Comparison of ENCODE assay signal across 1 cellular context in the genomic region with DNA sequence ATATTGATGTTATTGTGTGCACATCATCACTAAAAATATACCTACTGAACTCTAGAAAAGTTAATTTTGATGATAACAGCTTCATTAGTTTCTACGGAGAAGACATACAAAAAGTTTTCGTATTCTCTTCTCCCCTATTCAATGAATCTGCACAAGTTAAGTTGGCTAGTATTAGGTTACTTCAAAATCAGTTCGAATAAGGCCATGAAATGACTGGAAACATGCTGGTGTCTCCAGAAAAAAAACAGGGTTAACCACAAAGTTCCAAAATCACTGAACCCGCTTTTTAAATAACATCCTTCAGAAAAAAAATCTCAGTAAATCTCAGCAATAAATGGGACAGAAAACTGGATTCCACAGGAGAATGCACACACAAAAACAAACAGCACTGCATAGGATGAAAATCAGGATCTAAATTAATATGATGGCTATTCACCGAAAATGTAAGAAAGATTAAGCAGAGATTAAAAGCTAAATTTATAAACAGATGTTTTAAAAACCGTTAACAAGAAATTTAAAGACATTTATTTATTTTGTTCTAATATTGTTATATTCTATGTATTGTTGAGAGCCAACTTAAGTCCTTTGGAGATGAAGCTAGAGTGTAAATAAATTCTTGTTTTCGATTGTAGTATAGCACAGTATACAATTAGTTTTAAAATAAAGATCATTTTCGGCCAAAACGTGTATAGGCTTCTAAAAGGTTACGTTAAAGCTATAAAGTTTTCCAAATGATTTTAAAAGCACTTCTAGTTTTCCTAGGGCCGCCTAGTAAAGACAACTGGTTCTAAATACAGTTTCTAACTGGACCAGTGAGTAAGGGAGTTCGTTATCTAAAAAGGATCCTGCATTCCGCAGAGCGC.
TF ChIP-seq lines count a peak whose summit lies in the region.

No MANE protein-coding gene starts in this region.

TF ChIP-seq in WTC11, 78 proteins besides CTCF, POLR2A, EP300 and RAD21 (continued from another document):
- TF ChIP-seq, protein P1, sequence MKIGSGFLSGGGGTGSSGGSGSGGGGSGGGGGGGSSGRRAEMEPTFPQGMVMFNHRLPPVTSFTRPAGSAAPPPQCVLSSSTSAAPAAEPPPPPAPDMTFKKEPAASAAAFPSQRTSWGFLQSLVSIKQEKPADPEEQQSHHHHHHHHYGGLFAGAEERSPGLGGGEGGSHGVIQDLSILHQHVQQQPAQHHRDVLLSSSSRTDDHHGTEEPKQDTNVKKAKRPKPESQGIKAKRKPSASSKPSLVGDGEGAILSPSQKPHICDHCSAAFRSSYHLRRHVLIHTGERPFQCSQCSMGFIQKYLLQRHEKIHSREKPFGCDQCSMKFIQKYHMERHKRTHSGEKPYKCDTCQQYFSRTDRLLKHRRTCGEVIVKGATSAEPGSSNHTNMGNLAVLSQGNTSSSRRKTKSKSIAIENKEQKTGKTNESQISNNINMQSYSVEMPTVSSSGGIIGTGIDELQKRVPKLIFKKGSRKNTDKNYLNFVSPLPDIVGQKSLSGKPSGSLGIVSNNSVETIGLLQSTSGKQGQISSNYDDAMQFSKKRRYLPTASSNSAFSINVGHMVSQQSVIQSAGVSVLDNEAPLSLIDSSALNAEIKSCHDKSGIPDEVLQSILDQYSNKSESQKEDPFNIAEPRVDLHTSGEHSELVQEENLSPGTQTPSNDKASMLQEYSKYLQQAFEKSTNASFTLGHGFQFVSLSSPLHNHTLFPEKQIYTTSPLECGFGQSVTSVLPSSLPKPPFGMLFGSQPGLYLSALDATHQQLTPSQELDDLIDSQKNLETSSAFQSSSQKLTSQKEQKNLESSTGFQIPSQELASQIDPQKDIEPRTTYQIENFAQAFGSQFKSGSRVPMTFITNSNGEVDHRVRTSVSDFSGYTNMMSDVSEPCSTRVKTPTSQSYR (CRISPR knock-in tag; IDR thresholded peaks at IDR 0.05) = no peak
- TF ChIP-seq, protein P2, sequence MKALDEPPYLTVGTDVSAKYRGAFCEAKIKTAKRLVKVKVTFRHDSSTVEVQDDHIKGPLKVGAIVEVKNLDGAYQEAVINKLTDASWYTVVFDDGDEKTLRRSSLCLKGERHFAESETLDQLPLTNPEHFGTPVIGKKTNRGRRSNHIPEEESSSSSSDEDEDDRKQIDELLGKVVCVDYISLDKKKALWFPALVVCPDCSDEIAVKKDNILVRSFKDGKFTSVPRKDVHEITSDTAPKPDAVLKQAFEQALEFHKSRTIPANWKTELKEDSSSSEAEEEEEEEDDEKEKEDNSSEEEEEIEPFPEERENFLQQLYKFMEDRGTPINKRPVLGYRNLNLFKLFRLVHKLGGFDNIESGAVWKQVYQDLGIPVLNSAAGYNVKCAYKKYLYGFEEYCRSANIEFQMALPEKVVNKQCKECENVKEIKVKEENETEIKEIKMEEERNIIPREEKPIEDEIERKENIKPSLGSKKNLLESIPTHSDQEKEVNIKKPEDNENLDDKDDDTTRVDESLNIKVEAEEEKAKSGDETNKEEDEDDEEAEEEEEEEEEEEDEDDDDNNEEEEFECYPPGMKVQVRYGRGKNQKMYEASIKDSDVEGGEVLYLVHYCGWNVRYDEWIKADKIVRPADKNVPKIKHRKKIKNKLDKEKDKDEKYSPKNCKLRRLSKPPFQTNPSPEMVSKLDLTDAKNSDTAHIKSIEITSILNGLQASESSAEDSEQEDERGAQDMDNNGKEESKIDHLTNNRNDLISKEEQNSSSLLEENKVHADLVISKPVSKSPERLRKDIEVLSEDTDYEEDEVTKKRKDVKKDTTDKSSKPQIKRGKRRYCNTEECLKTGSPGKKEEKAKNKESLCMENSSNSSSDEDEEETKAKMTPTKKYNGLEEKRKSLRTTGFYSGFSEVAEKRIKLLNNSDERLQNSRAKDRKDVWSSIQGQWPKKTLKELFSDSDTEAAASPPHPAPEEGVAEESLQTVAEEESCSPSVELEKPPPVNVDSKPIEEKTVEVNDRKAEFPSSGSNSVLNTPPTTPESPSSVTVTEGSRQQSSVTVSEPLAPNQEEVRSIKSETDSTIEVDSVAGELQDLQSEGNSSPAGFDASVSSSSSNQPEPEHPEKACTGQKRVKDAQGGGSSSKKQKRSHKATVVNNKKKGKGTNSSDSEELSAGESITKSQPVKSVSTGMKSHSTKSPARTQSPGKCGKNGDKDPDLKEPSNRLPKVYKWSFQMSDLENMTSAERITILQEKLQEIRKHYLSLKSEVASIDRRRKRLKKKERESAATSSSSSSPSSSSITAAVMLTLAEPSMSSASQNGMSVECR (CRISPR knock-in tag; IDR thresholded peaks at IDR 0.05; ENCODE audit: borderline replicate concordance) = no peak
